ENCODE assay signal across 8 cellular contexts in genomic region chr1:35637401-35637809, GRCh38. TPM values are rescaled to one million over a fixed set of nuclear protein-coding genes. Genes with fewer than 3 reads are reported as not detected.
DNase-seq lines count a peak whose midpoint lies in the region; ATAC-seq and TF ChIP-seq lines count a peak whose summit lies in the region.

No MANE protein-coding gene starts in this region.

- no peak for ATAC-seq in HG03039 (IDR thresholded peaks at IDR 0.05; ENCODE audit: unreplicated experiment)

- H3F3A ChIP-seq in PC-9 (ENCODE audit: insufficient read depth, low read depth), result peaks cover 14% of the 10 kb centered on the region

- DNase-seq in A172 (ENCODE audit: low spot score) (peak; percentile 42), PC-9 (peak in 1 of 2 experiments; percentile 45), non-pigmented ciliary epithelial cell (ENCODE audit: low read depth) (peak; percentile 32), HK-2 (ENCODE audit: unreplicated experiment) (no peak)
- DNase-seq in stimulated activated CD4-positive, alpha-beta T cell treated with anti-CD3 and anti-CD28 coated beads, Interleukin-2, amount 100 ng/mL, for 48 hours, result no peak

- TF ChIP-seq CTCF in PC-9 (conservative IDR thresholded peaks at IDR 0.05), result no peak

- POLR2A ChIA-PET in PC-9 (lab: Charles Lee; ENCODE audit: unreplicated experiment), result interaction anchor here (0.6 kb wide), 1 partner anchor 8 kb away, joined by 7 read pairs; no protein-coding TSS in a partner anchor

- H3K4me2 ChIP-seq in PC-9, result peak overlapping the region; percentile 83

- peaks cover 26% of the 10 kb centered on the region for H4K20me1 ChIP-seq in PC-9 (ENCODE audit: insufficient read depth)

- peaks cover 19% of the 10 kb centered on the region for H3K36me3 ChIP-seq in PC-9 (ENCODE audit: low read depth)
- peaks cover 0 to 36% of the 10 kb centered on the region in 2 donors for H3K36me3 ChIP-seq in duodenal mucosa (ENCODE audit: control insufficient read depth in 1 of 2, insufficient read depth in 2 of 2, low read length in 2 of 2)

- H3K27me3 ChIP-seq in PC-9 (ENCODE audit: insufficient read depth, low read depth) (no peaks in the 10 kb centered on the region), duodenal mucosa (ENCODE audit: control insufficient read depth in 1 of 2, insufficient read depth in 2 of 2, low read length in 2 of 2) (no peaks in the 10 kb centered on the region)

- CTCF ChIA-PET in PC-9 (lab: Charles Lee), result interaction anchor here (1.9 kb wide), 1 partner anchor 78 kb away, joined by 11 read pairs; no protein-coding TSS in a partner anchor

- peak overlapping the region; percentile 7 to 52 for H3K9ac ChIP-seq in duodenal mucosa (ENCODE audit: low read depth in 1 of 2, low read length in 2 of 2)

- H3K79me2 ChIP-seq in PC-9 (ENCODE audit: low read depth), result peaks cover 73% of the 10 kb centered on the region

- intact Hi-C loops in PC-9 (cut with micrococcal nuclease; ENCODE audit: unreplicated experiment), result no loop called here

- H3K9me2 ChIP-seq in PC-9 (ENCODE audit: insufficient read depth), result no peaks in the 10 kb centered on the region

- H3K4me1 ChIP-seq in PC-9 (replicated peaks; ENCODE audit: insufficient read depth), result peaks cover 35% of the 10 kb centered on the region
- peaks cover 20 to 29% of the 10 kb centered on the region in 2 donors for H3K4me1 ChIP-seq in duodenal mucosa (ENCODE audit: control insufficient read depth in 1 of 2, insufficient read depth in 2 of 2, low read length in 2 of 2)

- H2AFZ ChIP-seq in PC-9, result no peak overlapping the region

- H3K4me3 ChIP-seq in GM08714 (ENCODE audit: low read length) (peak overlapping the region; percentile 53; the same call in 1 of the 2 replicates), PC-9 (peak overlapping the region; percentile 57), duodenal mucosa (ENCODE audit: low read depth in 1 of 2, low read length in 2 of 2) (peak overlapping the region; percentile 44 to 64)

- BruUV-seq in PC-9 (replicated peaks; lab: Mats Ljungman, UMichigan), result no TSS peak

- H3K27ac ChIP-seq in PC-9 (peak overlapping the region; percentile 63), duodenal mucosa (ENCODE audit: low read depth, low read length) (no peak overlapping the region)

- H3K9me3 ChIP-seq in PC-9 (ENCODE audit: insufficient read depth, low read depth) (no peaks in the 10 kb centered on the region), duodenal mucosa (ENCODE audit: control insufficient read depth in 1 of 2, low read length in 2 of 2) (no peaks in the 10 kb centered on the region)

RNA-seq across cellular contexts. Expression of gene PSMB2, which starts 3.9 kb away (rescaled TPM):
- total RNA-seq in A172 (2014; rRNA removed; shearing (Covaris generic)), result 37.3 and 46.6 TPM in 2 replicates
- total RNA-seq in PC-9 (2021), result 138 and 206 TPM in 2 replicates

Comparison
In these comparisons a context has a peak if more than half of its experiments do, and no peak if none do; other contexts are left out.
1. DNase-seq: peak in A172 (single experiment) and non-pigmented ciliary epithelial cell (single experiment); none in stimulated activated CD4-positive, alpha-beta T cell treated with anti-CD3 and anti-CD28 coated beads, Interleukin-2, amount 100 ng/mL, for 48 hours (0 of 2) and HK-2 (single experiment).
2. Peak in every context shown above with its lines, with median percentiles within 50 percentile points of each other: H3K4me3 ChIP-seq.